In genomic region chr10:119638982-119639381, GRCh38 we compare ENCODE assay signal across 1 cellular context.
A peak's percentile ranks its signal among the peaks of the same experiment; 100 is the strongest.
TF ChIP-seq lines count a peak whose summit lies in the region.

No MANE protein-coding gene starts in this region.

TF ChIP-seq in HepG2, 621 proteins besides CTCF, POLR2A, EP300 and RAD21 (continued from another document and continues in another):
- TF ChIP-seq ZNF766 (CRISPR knock-in tag; IDR thresholded peaks at IDR 0.05; ENCODE audit: borderline replicate concordance) (no peak), ZNF605 (CRISPR knock-in tag; IDR thresholded peaks at IDR 0.05) (no peak), MXI1 (IDR thresholded peaks at IDR 0.05; ENCODE audit: borderline replicate concordance, low read depth, low read length) (no peak), HMGXB3 (CRISPR knock-in tag; IDR thresholded peaks at IDR 0.05; ENCODE audit: borderline replicate concordance) (no peak), NCOA2 (CRISPR knock-in tag; IDR thresholded peaks at IDR 0.05) (0 out of 2 replicates have a peak, but pooled peaks have one; percentile 29), NR2F6 (IDR thresholded peaks at IDR 0.05) (peak; percentile 85), NR2F6 (CRISPR knock-in tag; IDR thresholded peaks at IDR 0.05) (peak; percentile 64), POLR2AphosphoS2 (IDR thresholded peaks at IDR 0.05; ENCODE audit: low read depth, low read length) (no peak), ONECUT2 (CRISPR knock-in tag; IDR thresholded peaks at IDR 0.05) (no peak), FOXK2 (IDR thresholded peaks at IDR 0.05) (no peak), ZNF280D (CRISPR knock-in tag; IDR thresholded peaks at IDR 0.05) (no peak), KDM5B (CRISPR knock-in tag; IDR thresholded peaks at IDR 0.05; ENCODE audit: borderline replicate concordance) (no peak), PAXIP1 (CRISPR knock-in tag; conservative IDR thresholded peaks at IDR 0.05) (peak; percentile 30; the same call in 1 of the 2 replicates), ZZZ3 (CRISPR knock-in tag; IDR thresholded peaks at IDR 0.05; ENCODE audit: borderline replicate concordance) (no peak), THAP11 (CRISPR knock-in tag; IDR thresholded peaks at IDR 0.05) (no peak), TCF7 (IDR thresholded peaks at IDR 0.05; ENCODE audit: low read depth) (no peak), ZBTB40 (IDR thresholded peaks at IDR 0.05) (peak; percentile 25; the same call in 1 of the 2 replicates), ZBTB40 (CRISPR knock-in tag; IDR thresholded peaks at IDR 0.05) (no peak), HOXA9 (CRISPR knock-in tag; IDR thresholded peaks at IDR 0.05; ENCODE audit: borderline replicate concordance) (no peak), ZBTB37 (CRISPR knock-in tag; IDR thresholded peaks at IDR 0.05) (peak; percentile 77), RORA (CRISPR knock-in tag; IDR thresholded peaks at IDR 0.05) (no peak), JARID2 (CRISPR knock-in tag; IDR thresholded peaks at IDR 0.05; ENCODE audit: insufficient replicate concordance) (no peak), SMAD9 (CRISPR knock-in tag; IDR thresholded peaks at IDR 0.05) (no peak), ZNF296 (CRISPR knock-in tag; conservative IDR thresholded peaks at IDR 0.05) (no peak), ZNF207 (IDR thresholded peaks at IDR 0.05; ENCODE audit: borderline replicate concordance) (no peak), ZNF781 (CRISPR knock-in tag; IDR thresholded peaks at IDR 0.05; ENCODE audit: borderline replicate concordance, not compliant biosample characterization) (no peak), RNF2 (conservative IDR thresholded peaks at IDR 0.05; ENCODE audit: low read depth) (no peak), BATF2 (CRISPR knock-in tag; IDR thresholded peaks at IDR 0.05) (no peak), IKZF5 (CRISPR knock-in tag; IDR thresholded peaks at IDR 0.05) (0 out of 2 replicates have a peak, but pooled peaks have one; percentile 34), PHB2 (IDR thresholded peaks at IDR 0.05; ENCODE audit: partially characterized antibody) (no peak), TEAD3 (CRISPR knock-in tag; optimal IDR thresholded peaks at IDR 0.05; ENCODE audit: borderline replicate concordance) (no peak), TAF1 (CRISPR knock-in tag; IDR thresholded peaks at IDR 0.05) (no peak), ARID2 (CRISPR knock-in tag; IDR thresholded peaks at IDR 0.05; ENCODE audit: borderline replicate concordance) (no peak), RXRB (CRISPR knock-in tag; IDR thresholded peaks at IDR 0.05; ENCODE audit: borderline replicate concordance) (peak; percentile 58; the same call in 1 of the 2 replicates), TARDBP (CRISPR knock-in tag; IDR thresholded peaks at IDR 0.05) (no peak), ZMYM4 (CRISPR knock-in tag; IDR thresholded peaks at IDR 0.05) (no peak), SOX6 (IDR thresholded peaks at IDR 0.05) (no peak), SOX6 (CRISPR knock-in tag; IDR thresholded peaks at IDR 0.05) (peak; percentile 38; the same call in 1 of the 2 replicates)
